ENCODE assay signal across 1 cellular context in the genomic region with DNA sequence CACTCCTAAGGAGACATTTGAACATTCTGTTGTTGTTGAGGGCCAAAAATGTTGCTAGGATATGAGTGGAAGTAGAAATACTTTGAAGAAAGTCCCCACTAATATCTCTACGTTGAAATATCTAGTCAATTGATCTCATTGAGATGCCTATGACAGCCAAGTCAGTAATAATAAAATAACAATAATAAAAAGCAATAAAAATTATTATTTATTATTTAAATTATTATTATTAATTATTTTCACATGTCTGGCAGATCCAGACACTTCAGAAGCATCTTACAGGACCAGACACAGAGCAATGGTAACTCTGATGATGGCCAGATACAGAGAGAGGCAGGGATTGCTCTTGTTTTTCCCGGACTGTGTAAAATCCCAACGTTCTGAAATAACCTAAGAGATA.
TF ChIP-seq lines count a peak whose summit lies in the region.

No MANE protein-coding gene starts in this region.

TF ChIP-seq in HepG2, 621 proteins besides CTCF, POLR2A, EP300 and RAD21:
- TF ChIP-seq, protein P1, sequence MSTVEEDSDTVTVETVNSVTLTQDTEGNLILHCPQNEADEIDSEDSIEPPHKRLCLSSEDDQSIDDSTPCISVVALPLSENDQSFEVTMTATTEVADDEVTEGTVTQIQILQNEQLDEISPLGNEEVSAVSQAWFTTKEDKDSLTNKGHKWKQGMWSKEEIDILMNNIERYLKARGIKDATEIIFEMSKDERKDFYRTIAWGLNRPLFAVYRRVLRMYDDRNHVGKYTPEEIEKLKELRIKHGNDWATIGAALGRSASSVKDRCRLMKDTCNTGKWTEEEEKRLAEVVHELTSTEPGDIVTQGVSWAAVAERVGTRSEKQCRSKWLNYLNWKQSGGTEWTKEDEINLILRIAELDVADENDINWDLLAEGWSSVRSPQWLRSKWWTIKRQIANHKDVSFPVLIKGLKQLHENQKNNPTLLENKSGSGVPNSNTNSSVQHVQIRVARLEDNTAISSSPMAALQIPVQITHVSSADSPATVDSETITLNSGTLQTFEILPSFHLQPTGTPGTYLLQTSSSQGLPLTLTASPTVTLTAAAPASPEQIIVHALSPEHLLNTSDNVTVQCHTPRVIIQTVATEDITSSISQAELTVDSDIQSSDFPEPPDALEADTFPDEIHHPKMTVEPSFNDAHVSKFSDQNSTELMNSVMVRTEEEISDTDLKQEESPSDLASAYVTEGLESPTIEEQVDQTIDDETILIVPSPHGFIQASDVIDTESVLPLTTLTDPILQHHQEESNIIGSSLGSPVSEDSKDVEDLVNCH (CRISPR knock-in tag; IDR thresholded peaks at IDR 0.05), result no peak
- TF ChIP-seq ZNF343 (CRISPR knock-in tag; IDR thresholded peaks at IDR 0.05) (no peak), KDM3A (CRISPR knock-in tag; IDR thresholded peaks at IDR 0.05; ENCODE audit: low read depth) (no peak)
